8 cellular contexts compared by ENCODE assay signal in the genomic region with DNA sequence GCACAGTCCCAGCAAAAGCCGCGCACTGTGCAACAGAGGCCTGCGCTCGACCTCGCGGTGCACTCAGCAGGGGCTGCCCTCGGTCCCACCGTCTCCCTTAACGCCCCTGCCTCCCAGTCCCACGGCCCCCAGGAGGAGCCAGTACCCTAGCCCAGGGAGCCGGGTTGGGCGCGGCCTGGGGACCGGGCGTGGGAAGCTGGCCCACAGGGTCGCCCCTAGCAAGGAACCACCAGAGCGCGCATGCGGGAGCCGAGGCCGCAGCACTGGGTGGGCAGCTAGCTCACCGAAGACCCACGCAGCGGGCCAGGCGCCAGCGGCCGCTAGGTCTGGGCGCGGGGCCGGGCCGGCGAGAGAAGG. TPM values are rescaled to one million over a fixed set of nuclear protein-coding genes. Genes with fewer than 3 reads are reported as not detected.
DNase-seq lines count a peak whose midpoint lies in the region; ATAC-seq and TF ChIP-seq lines count a peak whose summit lies in the region.

No MANE protein-coding gene starts in this region.

- DNase-seq in RWPE2 (ENCODE audit: low spot score): no peak
- DNase-seq in left cardiac atrium: no peak
- no peak for DNase-seq in retinal pigment epithelial cell (ENCODE audit: low read depth)
- no peak for DNase-seq in hepatic stellate cell (ENCODE audit: low spot score)
- no peak for DNase-seq in NCI-H446 (lab: John Stamatoyannopoulos, UW)
- no peak for DNase-seq in dedifferentiated amniotic fluid mesenchymal stem cell (ENCODE audit: extremely low spot score)

- ATAC-seq in GM19438 (IDR thresholded peaks at IDR 0.05; ENCODE audit: low read depth, unreplicated experiment) (peak; percentile 25), RWPE2 (ENCODE audit: low read depth) (no peak), left cardiac atrium (peak; percentile 40 to 41), GM21360 (IDR thresholded peaks at IDR 0.05; ENCODE audit: unreplicated experiment) (no peak)

- H3K9me3 ChIP-seq in RWPE2 (ENCODE audit: severe bottlenecking): no peaks in the 10 kb centered on the region

- H3K4me3 ChIP-seq in RWPE2 (ENCODE audit: severe bottlenecking) (peak overlapping the region; percentile 43), retinal pigment epithelial cell (ENCODE audit: low read length) (peak overlapping the region; percentile 50)

- TF ChIP-seq CTCF in RWPE2 (IDR thresholded peaks at IDR 0.05; ENCODE audit: poor library complexity, severe bottlenecking) (no peak), retinal pigment epithelial cell (conservative IDR thresholded peaks at IDR 0.05; ENCODE audit: low read depth, low read length) (no peak)

- H3K36me3 ChIP-seq in RWPE2 (ENCODE audit: low read depth): no peaks in the 10 kb centered on the region

- no peaks in the 10 kb centered on the region for H3K4me1 ChIP-seq in RWPE2 (ENCODE audit: insufficient read depth, poor library complexity, severe bottlenecking)

- intact Hi-C loops in left cardiac atrium (cut with DNase I): loop anchor here in 1 of 2 donors (2.0 to 10.0 kb wide), 2 partner anchors 59 to 183 kb away; no protein-coding TSS in a partner anchor

- no peak overlapping the region for H3K27ac ChIP-seq in RWPE2 (ENCODE audit: poor library complexity, severe bottlenecking)

- H3K27me3 ChIP-seq in RWPE2 (ENCODE audit: insufficient read depth, poor library complexity, severe bottlenecking): no peaks in the 10 kb centered on the region

RNA-seq across cellular contexts. Expression of a gene that starts 21.6 kb away (rescaled TPM):
- 1 to 10 TPM; 3.9 to 4.7 TPM for total RNA-seq in left cardiac atrium

Comparison
In these comparisons a context has a peak if more than half of its experiments do, and no peak if none do; other contexts are left out.
1. ATAC-seq: peak in GM19438 (single experiment) and left cardiac atrium (2 of 2); none in RWPE2 (single experiment) and GM21360 (single experiment).